8 cellular contexts compared by ENCODE assay signal in genomic region chr15:83653639-83654378, GRCh38. TPM values are rescaled to one million over a fixed set of nuclear protein-coding genes. Genes with fewer than 3 reads are reported as not detected.
A peak's percentile ranks its signal among the peaks of the same experiment; 100 is the strongest.
DNase-seq lines count a peak whose midpoint lies in the region; ATAC-seq, FAIRE-seq and TF ChIP-seq lines count a peak whose summit lies in the region.

Gene ADAMTSL3, plus strand, starts transcription at chr15:83654123. Its CDS starts 1,639 bp downstream, at chr15:83655762.

- no peak for FAIRE-seq in HTR-8/SVneo (lab: Jason Lieb, UNC)

- DNase-seq in HTR-8/SVneo (ENCODE audit: insufficient read length, low spot score) = peak; percentile 31
- peak; percentile 41 for DNase-seq in choroid plexus epithelial cell (ENCODE audit: low read depth)
- no peak for DNase-seq in kidney epithelial cell (ENCODE audit: low read depth)
- no peak for DNase-seq in smooth muscle cell (lab: John Stamatoyannopoulos, UW; ENCODE audit: unreplicated experiment)
- no peak for DNase-seq in MV-4-11 (lab: John Stamatoyannopoulos, UW)
- DNase-seq in activated T-cell treated with anti-CD3 and anti-CD28 coated beads, Interleukin-2, amount 50 U/mL, for 1 hour = no peak

- H3K27me3 ChIP-seq in kidney epithelial cell (ENCODE audit: control insufficient read depth, insufficient read depth, low read length) = peaks cover 11% of the 10 kb centered on the region
- H3K27me3 ChIP-seq in smooth muscle cell (ENCODE audit: low read depth) = peaks cover 74% of the 10 kb centered on the region

- H3K4me1 ChIP-seq in smooth muscle cell (ENCODE audit: low read depth) = peaks cover 2% of the 10 kb centered on the region

- TF ChIP-seq CTCF in choroid plexus epithelial cell (conservative IDR thresholded peaks at IDR 0.05; ENCODE audit: low read depth, low read length) = no peak
- TF ChIP-seq CTCF in kidney epithelial cell (IDR thresholded peaks at IDR 0.05; ENCODE audit: insufficient read depth, low read length, poor library complexity, severe bottlenecking) = no peak
- no peak for TF ChIP-seq CTCF in smooth muscle cell (IDR thresholded peaks at IDR 0.05; ENCODE audit: borderline replicate concordance, insufficient read depth, poor library complexity, severe bottlenecking)

- H3K9ac ChIP-seq in smooth muscle cell (ENCODE audit: low read depth) = no peak within 1 kb of the TSS

- no peaks in the 10 kb centered on the region for H3K79me2 ChIP-seq in smooth muscle cell (ENCODE audit: low read depth)

- H2AFZ ChIP-seq in smooth muscle cell (ENCODE audit: low read depth) = no peak within 1 kb of the TSS

- H3K27ac ChIP-seq in smooth muscle cell (ENCODE audit: low read depth) = no peak within 1 kb of the TSS

- H3K4me3 ChIP-seq in choroid plexus epithelial cell (ENCODE audit: low read depth, low read length) (peak within 1 kb of the TSS; percentile 50), kidney epithelial cell (ENCODE audit: low read depth, low read length) (peak within 1 kb of the TSS; percentile 41), smooth muscle cell (peak within 1 kb of the TSS; percentile 40)

- H3K36me3 ChIP-seq in kidney epithelial cell (ENCODE audit: control insufficient read depth, insufficient read depth, low read length) (no peaks in the 10 kb centered on the region), smooth muscle cell (ENCODE audit: low read depth) (no peaks in the 10 kb centered on the region)

- no peaks in the 10 kb centered on the region for H4K20me1 ChIP-seq in smooth muscle cell (ENCODE audit: low read depth)

- no peak for ATAC-seq in HG03097 (IDR thresholded peaks at IDR 0.05; ENCODE audit: low FRiP score, unreplicated experiment)
- no peak for ATAC-seq in HG03469 (IDR thresholded peaks at IDR 0.05; ENCODE audit: unreplicated experiment)

- H3K9me3 ChIP-seq in smooth muscle cell (replicated peaks; ENCODE audit: low read depth) = no peaks in the 10 kb centered on the region

- 1% methylated on average over 72 of the region's 105 CpGs for WGBS in smooth muscle cell (ENCODE audit: low lambda C conversion rate)

- H3K4me2 ChIP-seq in smooth muscle cell = peak within 1 kb of the TSS; percentile 76

- H3F3A ChIP-seq in smooth muscle cell (ENCODE audit: low read depth) = no peaks in the 10 kb centered on the region

RNA-seq across cellular contexts. Expression of gene ADAMTSL3, which starts in this region (rescaled TPM):
- total RNA-seq in kidney epithelial cell (0.67 and 0.96 TPM in 2 replicates), smooth muscle cell (0.22 and 1.2 TPM in 2 replicates)
- 0.17 and 0.44 TPM in 2 replicates for polyA plus RNA-seq in smooth muscle cell

Comparison
In these comparisons a context has a peak if more than half of its experiments do, and no peak if none do; other contexts are left out.
1. DNase-seq: peak in HTR-8/SVneo (single experiment) and choroid plexus epithelial cell (single experiment); none in kidney epithelial cell (single experiment), smooth muscle cell (single experiment), MV-4-11 (single experiment) and activated T-cell treated with anti-CD3 and anti-CD28 coated beads, Interleukin-2, amount 50 U/mL, for 1 hour (single experiment).
2. Peak in every context shown above with its lines, with median percentiles within 50 percentile points of each other: H3K4me3 ChIP-seq.